Comparison of ENCODE assay signal across 1 cellular context in genomic region chr11:6481012-6481923, GRCh38.
TF ChIP-seq lines count a peak whose summit lies in the region.

Gene ARFIP2, minus strand, starts transcription at chr11:6481331. Its CDS starts 910 bp downstream, at chr11:6480421.
Gene TIMM10B, plus strand, starts transcription at chr11:6481501. Its CDS starts 16 bp downstream, at chr11:6481517.

TF ChIP-seq in GM12878, 131 proteins besides CTCF, POLR2A, EP300 and RAD21 (continued from another document and continues in another):
- TF ChIP-seq MLLT1 (IDR thresholded peaks at IDR 0.05) (peak; percentile 67; the same call in 1 of the 2 replicates), NR2C2 (IDR thresholded peaks at IDR 0.05; ENCODE audit: borderline replicate concordance, control insufficient read depth, insufficient read length, low read depth) (no peak), BMI1 (IDR thresholded peaks at IDR 0.05; ENCODE audit: borderline replicate concordance) (no peak), NKRF (conservative IDR thresholded peaks at IDR 0.05) (peak; percentile 79), SP1 (IDR thresholded peaks at IDR 0.05; ENCODE audit: low read depth, low read length) (peak; percentile 55), PBX3 (IDR thresholded peaks at IDR 0.05; ENCODE audit: insufficient replicate concordance, low read depth, low read length) (no peak), CHD4 (IDR thresholded peaks at IDR 0.05) (no peak), USF1 (IDR thresholded peaks at IDR 0.05; ENCODE audit: borderline replicate concordance, extremely low read length, insufficient read depth, low read depth, low read length) (no peak), MEF2A (IDR thresholded peaks at IDR 0.05; ENCODE audit: insufficient read depth, low read depth, low read length) (0 out of 2 replicates have a peak, but pooled peaks have one; percentile 7), ATF2 (IDR thresholded peaks at IDR 0.05; ENCODE audit: low read length) (peak; percentile 19; the same call in 1 of the 2 replicates), BCLAF1 (IDR thresholded peaks at IDR 0.05) (no peak), SREBF2 (IDR thresholded peaks at IDR 0.05; ENCODE audit: low read length) (peak; percentile 78), MXI1 (IDR thresholded peaks at IDR 0.05; ENCODE audit: low read depth, low read length) (peak; percentile 94), PAX5 (IDR thresholded peaks at IDR 0.05; ENCODE audit: borderline replicate concordance, low read depth, low read length) (no peak; the same call in 1 of the 2 replicates), ESRRA (IDR thresholded peaks at IDR 0.05; ENCODE audit: low read length) (no peak), IRF4 (IDR thresholded peaks at IDR 0.05; ENCODE audit: low read depth, low read length) (no peak), TBL1XR1 (IDR thresholded peaks at IDR 0.05; ENCODE audit: low read depth, low read length) (peak; percentile 42; the same call in 1 of the 2 replicates), BACH1 (IDR thresholded peaks at IDR 0.05; ENCODE audit: borderline replicate concordance) (no peak; the same call in 1 of the 2 replicates), SKIL (IDR thresholded peaks at IDR 0.05; ENCODE audit: low read depth, poor library complexity, severe bottlenecking) (no peak), NR2C1 (IDR thresholded peaks at IDR 0.05) (peak; percentile 77), IKZF2 (IDR thresholded peaks at IDR 0.05) (no peak), SPI1 (IDR thresholded peaks at IDR 0.05; ENCODE audit: borderline replicate concordance, insufficient read depth, low read depth, low read length) (peak; percentile 59; the same call in 1 of the 2 replicates), CBX5 (IDR thresholded peaks at IDR 0.05; ENCODE audit: low read depth) (no peak), CHD2 (IDR thresholded peaks at IDR 0.05; ENCODE audit: borderline replicate concordance, low read depth, low read length) (peak; percentile 96), CEBPB (IDR thresholded peaks at IDR 0.05; ENCODE audit: borderline replicate concordance in 1 of 2, low read depth in 2 of 2, low read length in 2 of 2) (no peak), MTA2 (IDR thresholded peaks at IDR 0.05; ENCODE audit: low read depth) (no peak), SIN3A (IDR thresholded peaks at IDR 0.05; ENCODE audit: low read depth, low read length) (peak; percentile 77), NFIC (IDR thresholded peaks at IDR 0.05; ENCODE audit: low read depth, low read length) (no peak), FOS (IDR thresholded peaks at IDR 0.05; ENCODE audit: borderline replicate concordance, extremely low read depth, insufficient read length) (no peak), ZNF592 (IDR thresholded peaks at IDR 0.05) (no peak), RCOR1 (conservative IDR thresholded peaks at IDR 0.05; ENCODE audit: low read depth, low read length) (0 out of 2 replicates have a peak, but pooled peaks have one; percentile 50), KLF5 (IDR thresholded peaks at IDR 0.05; ENCODE audit: partially characterized antibody) (peak; percentile 66), ZNF24 (IDR thresholded peaks at IDR 0.05) (no peak), RB1 (IDR thresholded peaks at IDR 0.05; ENCODE audit: borderline replicate concordance) (peak; percentile 66; the same call in 1 of the 2 replicates), TCF12 (IDR thresholded peaks at IDR 0.05; ENCODE audit: low read depth, low read length) (0 out of 2 replicates have a peak, but pooled peaks have one; percentile 28), TAF1 (IDR thresholded peaks at IDR 0.05; ENCODE audit: borderline replicate concordance, low read depth, low read length) (peak; percentile 73), MEF2B (IDR thresholded peaks at IDR 0.05; ENCODE audit: partially characterized antibody, poor library complexity, severe bottlenecking) (no peak), STAT3 (IDR thresholded peaks at IDR 0.05; ENCODE audit: low read depth, low read length) (no peak), STAT1 (conservative IDR thresholded peaks at IDR 0.05) (no peak), HSF1 (IDR thresholded peaks at IDR 0.05; ENCODE audit: low read depth, low read length) (no peak), FOXK2 (IDR thresholded peaks at IDR 0.05) (peak; percentile 72; the same call in 1 of the 2 replicates), POLR2AphosphoS2 (IDR thresholded peaks at IDR 0.05; ENCODE audit: low read depth, low read length) (peak; percentile 72)
